13 cellular contexts compared by ENCODE assay signal in genomic region chr3:30676424-30677346, GRCh38.
DNase-seq lines count a peak whose midpoint lies in the region; ATAC-seq and TF ChIP-seq lines count a peak whose summit lies in the region.
"Had no signal": no experiment of that assay in that cellular context is flagged by ENCODE, and none has a peak within 500 bp of the region (broad histone marks: within the 10 kb centered on the region; RNA-seq: fewer than 3 reads in every experiment).

No MANE protein-coding gene starts in this region.

- no peak overlapping the region for H2AFZ ChIP-seq in OCI-LY3 (ENCODE audit: low read depth, low read length)

- TF ChIP-seq CTCF in OCI-LY3 (IDR thresholded peaks at IDR 0.05; ENCODE audit: low read depth, low read length) (no peak), gastroesophageal sphincter (IDR thresholded peaks at IDR 0.05) (no peak), upper lobe of right lung (IDR thresholded peaks at IDR 0.05) (no peak)

- H3K79me2 ChIP-seq in OCI-LY3 (ENCODE audit: low read length) = peaks cover 2% of the 10 kb centered on the region; the same call in 1 of the 2 replicates

- peaks cover 35% of the 10 kb centered on the region for H3K27me3 ChIP-seq in OCI-LY3 (ENCODE audit: low read depth, low read length)
- no peaks in the 10 kb centered on the region for H3K27me3 ChIP-seq in gastroesophageal sphincter
- H3K27me3 ChIP-seq in upper lobe of right lung = no peaks in the 10 kb centered on the region
- H3K27me3 ChIP-seq: ascending aorta had no signal

- H3K4me3 Mint-ChIP-seq in activated naive CD4-positive, alpha-beta T cell treated with anti-CD3 and anti-CD28 coated beads, Interleukin-2, amount 10 ng/mL, durations not matched to agents 7 days and 5 days = peak overlapping the region; percentile 14

- no peak for TF ChIP-seq EP300 in gastroesophageal sphincter (IDR thresholded peaks at IDR 0.05)

- H3K9ac ChIP-seq in OCI-LY3 (ENCODE audit: low read length) = no peak overlapping the region

- DNase-seq in activated naive CD4-positive, alpha-beta T cell treated with anti-CD3 and anti-CD28 coated beads, Interleukin-2, amount 10 ng/mL, durations not matched to agents 7 days and 5 days = no peak
- DNase-seq in activated naive CD4-positive, alpha-beta T cell (lab: John Stamatoyannopoulos, UW) = no peak
- DNase-seq in upper lobe of right lung (no peak), NCI-H345 (lab: John Stamatoyannopoulos, UW) (no peak), HT-29 (ENCODE audit: low spot score) (no peak)
- DNase-seq: dermis blood vessel endothelial cell; NCI-H187 treated with DMSO at 0.1 percent for 48 hours; stimulated activated CD4-positive, alpha-beta T cell treated with anti-CD3 and anti-CD28 coated beads, Interleukin-12 subunit alpha, Interleukin-12 subunit beta, amount 100 ng/mL, for 4 hours had no signal

- H3K4me1 ChIP-seq in OCI-LY3 (ENCODE audit: low read length) (peaks cover 41% of the 10 kb centered on the region), gastroesophageal sphincter (peaks cover 29 to 96% (median 48%) of the 10 kb centered on the region in 3 donors), upper lobe of right lung (peaks cover 58% of the 10 kb centered on the region)

- H3K36me3 ChIP-seq in OCI-LY3 (replicated peaks; ENCODE audit: low read depth, low read length) (peaks cover 50% of the 10 kb centered on the region), gastroesophageal sphincter (peaks cover 0 to 80% of the 10 kb centered on the region in 2 donors), upper lobe of right lung (peaks cover 91% of the 10 kb centered on the region)

- H3K4me3 ChIP-seq in OCI-LY3 (ENCODE audit: low read length) (peak overlapping the region; percentile 57), gastroesophageal sphincter (no peak overlapping the region), upper lobe of right lung (no peak overlapping the region)
- H3K4me3 ChIP-seq: ascending aorta, lung had no signal

- peaks cover 8% of the 10 kb centered on the region for H3K9me3 Mint-ChIP-seq in activated naive CD4-positive, alpha-beta T cell treated with anti-CD3 and anti-CD28 coated beads, Interleukin-2, amount 10 ng/mL, durations not matched to agents 7 days and 5 days

- H3K27ac ChIP-seq in OCI-LY3 (ENCODE audit: low read length) = no peak overlapping the region
- peak overlapping the region in 3 of 4 donors; percentile 9 to 49 (median 11) for H3K27ac ChIP-seq in gastroesophageal sphincter
- H3K27ac ChIP-seq in upper lobe of right lung = peak overlapping the region; percentile 58
- H3K27ac ChIP-seq: ascending aorta had no signal

- peaks cover 93% of the 10 kb centered on the region for H3K4me1 Mint-ChIP-seq in activated naive CD4-positive, alpha-beta T cell treated with anti-CD3 and anti-CD28 coated beads, Interleukin-2, amount 10 ng/mL, durations not matched to agents 7 days and 5 days

- CTCF ChIA-PET in activated naive CD4-positive, alpha-beta T cell treated with anti-CD3 and anti-CD28 coated beads, Interleukin-2, amount 10 ng/mL, durations not matched to agents 7 days and 5 days (lab: Charles Lee) = interaction anchor here (1.4 kb wide), 1 partner anchor 477 kb away, joined by 3 read pairs; no protein-coding TSS in a partner anchor

- no peak for ATAC-seq in gastroesophageal sphincter
- no peak for ATAC-seq in upper lobe of right lung
- ATAC-seq in GM21390 (IDR thresholded peaks at IDR 0.05; ENCODE audit: unreplicated experiment) = no peak

- no peaks in the 10 kb centered on the region for H3K27me3 Mint-ChIP-seq in activated naive CD4-positive, alpha-beta T cell treated with anti-CD3 and anti-CD28 coated beads, Interleukin-2, amount 10 ng/mL, durations not matched to agents 7 days and 5 days

- peak overlapping the region; percentile 76 for H3K27ac Mint-ChIP-seq in activated naive CD4-positive, alpha-beta T cell treated with anti-CD3 and anti-CD28 coated beads, Interleukin-2, amount 10 ng/mL, durations not matched to agents 7 days and 5 days

- intact Hi-C loops in upper lobe of right lung (cut with DNase I) = no loop called here

- peaks cover 93% of the 10 kb centered on the region for H3K36me3 Mint-ChIP-seq in activated naive CD4-positive, alpha-beta T cell treated with anti-CD3 and anti-CD28 coated beads, Interleukin-2, amount 10 ng/mL, durations not matched to agents 7 days and 5 days

- H3K9me3 ChIP-seq in OCI-LY3 (ENCODE audit: insufficient read depth, low read length) = no peaks in the 10 kb centered on the region
- H3K9me3 ChIP-seq in gastroesophageal sphincter = no peaks in the 10 kb centered on the region
- H3K9me3 ChIP-seq in upper lobe of right lung = no peaks in the 10 kb centered on the region
- H3K9me3 ChIP-seq: ascending aorta had no signal

- peak overlapping the region; percentile 81 for H3K4me2 ChIP-seq in OCI-LY3 (ENCODE audit: low read length)

- 35 to 64% methylated on average over 3 to 4 of the region's 4 CpGs for WGBS in gastroesophageal sphincter (ENCODE audit: low coverage in 1 of 2), 2 donors

- peaks cover 13% of the 10 kb centered on the region; the same call in 1 of the 2 replicates for H4K20me1 ChIP-seq in OCI-LY3 (ENCODE audit: insufficient read depth, low read length)

- no peak for TF ChIP-seq POLR2A in gastroesophageal sphincter (IDR thresholded peaks at IDR 0.05)
